Comparison of ENCODE assay signal across 8 cellular contexts in the genomic region with DNA sequence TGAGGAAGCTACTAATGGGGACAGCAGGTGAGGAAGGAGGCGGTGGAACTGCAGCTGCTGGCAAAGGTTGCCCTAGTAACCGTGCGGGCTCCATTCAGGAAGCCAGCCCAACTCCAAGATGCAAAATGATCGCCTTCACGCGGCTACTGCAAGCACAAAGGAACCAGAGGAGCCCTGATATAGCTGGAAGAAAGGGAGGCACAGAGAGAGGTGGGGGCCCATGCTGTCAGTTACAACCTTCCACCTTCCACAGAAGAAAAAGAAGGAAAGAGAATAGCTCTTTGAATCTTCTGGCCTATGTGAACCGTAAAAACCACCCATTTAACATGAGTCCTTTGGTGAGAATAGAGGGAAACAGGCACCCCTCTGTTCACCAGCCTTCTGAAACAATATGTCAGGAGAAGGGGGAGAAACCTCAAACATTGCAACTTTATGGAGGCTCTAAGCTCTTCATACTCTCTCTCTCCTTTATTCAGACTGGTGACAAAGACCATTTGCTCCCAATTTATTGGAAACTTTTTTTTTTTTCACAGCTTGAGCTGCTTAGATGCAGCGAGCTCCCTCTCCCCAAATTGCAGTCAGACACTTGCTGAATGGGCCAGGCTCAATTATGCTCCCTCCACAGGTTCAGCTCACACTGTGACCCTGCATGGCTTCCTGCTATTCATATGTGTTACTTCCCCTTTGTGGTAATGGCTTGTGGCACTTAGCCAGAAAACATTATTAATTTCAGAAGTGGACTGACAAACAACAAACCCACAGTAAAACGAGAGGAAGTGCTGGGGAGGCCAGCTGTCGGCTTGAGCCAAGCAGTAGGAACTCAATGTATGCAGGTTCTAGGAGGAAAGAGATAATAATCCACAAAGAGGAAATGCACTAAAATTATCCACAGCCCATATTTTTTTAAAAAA. TPM values are rescaled to one million over a fixed set of nuclear protein-coding genes. Genes with fewer than 3 reads are reported as not detected.
A peak's percentile ranks its signal among the peaks of the same experiment; 100 is the strongest.
DNase-seq lines count a peak whose midpoint lies in the region; ATAC-seq and TF ChIP-seq lines count a peak whose summit lies in the region.

No MANE protein-coding gene starts in this region.

- peaks cover 34% of the 10 kb centered on the region for H3K36me3 ChIP-seq in osteoblast (ENCODE audit: insufficient read depth, low read length)

- intact Hi-C loops in activated CD4-positive, alpha-beta memory T cell treated with anti-CD3 and anti-CD28 coated beads for 36 hours (cut with micrococcal nuclease) = loop anchor here (1.0 kb wide), 3 partner anchors 102 to 184 kb away; no protein-coding TSS in a partner anchor

- DNase-seq in COLO829 (ENCODE audit: low spot score) (peak; percentile 63), GM19240 (ENCODE audit: insufficient read length, low spot score) (peak; percentile 41), NCI-H2196 (lab: John Stamatoyannopoulos, UW; ENCODE audit: unreplicated experiment) (peak; percentile 91), foreskin melanocyte (peak; percentile 88), osteoblast (ENCODE audit: insufficient read length, low spot score, missing footprints) (no peak), kidney glomerular epithelial cell (lab: John Stamatoyannopoulos, UW) (no peak)
- peak; percentile 65 for DNase-seq in activated CD4-positive, alpha-beta memory T cell treated with anti-CD3 and anti-CD28 coated beads for 36 hours

- H3K4me3 Mint-ChIP-seq in activated CD4-positive, alpha-beta memory T cell treated with anti-CD3 and anti-CD28 coated beads for 36 hours = peak overlapping the region; percentile 57

- H3K27ac ChIP-seq in osteoblast (ENCODE audit: low read depth, low read length) = no peak overlapping the region

- H3K4me1 ChIP-seq in osteoblast (ENCODE audit: insufficient read depth, low read length) = peaks cover 46% of the 10 kb centered on the region

- H3K36me3 Mint-ChIP-seq in activated CD4-positive, alpha-beta memory T cell treated with anti-CD3 and anti-CD28 coated beads for 36 hours = peaks cover 39% of the 10 kb centered on the region

- peaks cover 2% of the 10 kb centered on the region for H3K27me3 Mint-ChIP-seq in activated CD4-positive, alpha-beta memory T cell treated with anti-CD3 and anti-CD28 coated beads for 36 hours

- H3K27me3 ChIP-seq in osteoblast (ENCODE audit: insufficient read depth, low read length) = no peaks in the 10 kb centered on the region

- H3K27ac Mint-ChIP-seq in activated CD4-positive, alpha-beta memory T cell treated with anti-CD3 and anti-CD28 coated beads for 36 hours = peak overlapping the region; percentile 76

- peak overlapping the region; percentile 47 for H3K4me2 ChIP-seq in osteoblast (ENCODE audit: insufficient read depth, low read length)

- H3K4me1 Mint-ChIP-seq in activated CD4-positive, alpha-beta memory T cell treated with anti-CD3 and anti-CD28 coated beads for 36 hours (ENCODE audit: low read depth) = peaks cover 56% of the 10 kb centered on the region

- H4K20me1 ChIP-seq in osteoblast (ENCODE audit: insufficient read depth, low read length) = peaks cover 23% of the 10 kb centered on the region

- H3K9me3 Mint-ChIP-seq in activated CD4-positive, alpha-beta memory T cell treated with anti-CD3 and anti-CD28 coated beads for 36 hours = no peaks in the 10 kb centered on the region

- H3K9me3 ChIP-seq in osteoblast (ENCODE audit: low read depth, low read length) = no peaks in the 10 kb centered on the region

- H2AFZ ChIP-seq in osteoblast (ENCODE audit: low read length) = no peak overlapping the region

- CTCF ChIA-PET in activated CD4-positive, alpha-beta memory T cell treated with anti-CD3 and anti-CD28 coated beads for 36 hours (lab: Charles Lee) = interaction anchor here (0.7 to 2.2 kb wide), 10 partner anchors 8 to 326 kb away, joined by 3 to 9 read pairs (median 4); no protein-coding TSS in a partner anchor

- ATAC-seq in HG03139 (IDR thresholded peaks at IDR 0.05; ENCODE audit: unreplicated experiment) = peak; percentile 97

- POLR2A ChIA-PET in activated CD4-positive, alpha-beta memory T cell treated with anti-CD3 and anti-CD28 coated beads for 36 hours (lab: Charles Lee) = interaction anchor here (0.6 to 3.2 kb wide), 13 partner anchors 8 to 327 kb away, joined by 3 to 37 read pairs (median 5); no protein-coding TSS in a partner anchor

- TF ChIP-seq CTCF in osteoblast (IDR thresholded peaks at IDR 0.05; ENCODE audit: extremely low read depth, low read depth, low read length) = no peak

- peaks cover 42% of the 10 kb centered on the region for H3K79me2 ChIP-seq in osteoblast (ENCODE audit: insufficient read depth, low read length)

- H3K4me3 ChIP-seq in osteoblast (ENCODE audit: insufficient read depth, low read length) = no peak overlapping the region

RNA-seq across cellular contexts. Expression of a gene that starts 6.2 kb away (rescaled TPM):
- total RNA-seq in activated CD4-positive, alpha-beta memory T cell treated with anti-CD3 and anti-CD28 coated beads for 36 hours = 10 to 100 TPM; 86.7 to 87.9 TPM
- total RNA-seq in osteoblast = 28.6 and 30.0 TPM in 2 replicates

Comparison
In these comparisons a context has a peak if more than half of its experiments do, and no peak if none do; other contexts are left out.
1. DNase-seq: peak in COLO829 (single experiment), GM19240 (single experiment), NCI-H2196 (single experiment), activated CD4-positive, alpha-beta memory T cell treated with anti-CD3 and anti-CD28 coated beads for 36 hours (single experiment) and foreskin melanocyte (single experiment); none in osteoblast (single experiment) and kidney glomerular epithelial cell (single experiment).